ENCODE assay signal across 25 cellular contexts in genomic region chr14:74587363-74587707, GRCh38.
"Had no signal": no experiment of that assay in that cellular context is flagged by ENCODE, and none has a peak within 500 bp of the region (broad histone marks: within the 10 kb centered on the region; RNA-seq: fewer than 3 reads in every experiment).

No MANE protein-coding gene starts in this region.

- H3K9me3 ChIP-seq: MG63, SK-N-SH had no signal

- DNase-seq: activated CD4-positive, alpha-beta T cell treated with anti-CD3 and anti-CD28 coated beads for 4 hours; activated CD8-positive, alpha-beta memory T cell treated with anti-CD3 and anti-CD28 coated beads, Interleukin-2, amount 50 U/mL, for 48 hours; activated CD8-positive, alpha-beta T cell treated with anti-CD3 and anti-CD28 coated beads for 36 hours; activated effector memory CD4-positive, alpha-beta T cell treated with Interleukin-2 at 50 U/mL for 16 hours; activated naive CD4-positive, alpha-beta T cell; activated naive CD8-positive, alpha-beta T cell treated with anti-CD3 and anti-CD28 coated beads, Interleukin-2, amount 50 U/mL, for 24 hours; activated T-cell treated with anti-CD3 and anti-CD28 coated beads, Interleukin-2, amount 50 U/mL, for 1 hour; amniotic stem cell; brain microvascular endothelial cell; cerebellar nuclear complex; MG63; MV-4-11; NCI-H1092 treated with DMSO at 0.1 percent for 48 hours; NCI-H1436; NCI-H187; NCI-H2081; NCI-H446; PC-3; SK-N-SH; T-helper 1 cell had no signal

- H3K4me3 Mint-ChIP-seq: activated CD8-positive, alpha-beta T cell treated with anti-CD3 and anti-CD28 coated beads for 36 hours; activated naive CD8-positive, alpha-beta T cell treated with anti-CD3 and anti-CD28 coated beads, Interleukin-2, amount 50 U/mL, for 24 hours had no signal

- H3K36me3 ChIP-seq: cardiac muscle cell, MG63 had no signal

- H3K9ac ChIP-seq: KMS-11, SK-N-SH had no signal

- H3K27me3 ChIP-seq: brain microvascular endothelial cell, cardiac muscle cell, MG63 had no signal

- H3K27ac Mint-ChIP-seq: activated CD8-positive, alpha-beta T cell treated with anti-CD3 and anti-CD28 coated beads for 36 hours; activated naive CD8-positive, alpha-beta T cell treated with anti-CD3 and anti-CD28 coated beads, Interleukin-2, amount 50 U/mL, for 24 hours had no signal

- H3K27ac ChIP-seq: brain microvascular endothelial cell, cardiac muscle cell, KMS-11 had no signal

- ATAC-seq: activated CD4-positive, CD25-positive, alpha-beta regulatory T cell treated with anti-CD3 and anti-CD28 coated beads, Interleukin-2, amount 50 U/mL, for 24 hours; activated CD8-positive, alpha-beta T cell treated with anti-CD3 and anti-CD28 coated beads for 36 hours; activated naive CD4-positive, alpha-beta T cell treated with anti-CD3 and anti-CD28 coated beads, Interleukin-2, amount 50 U/mL, for 72 hours; activated naive CD8-positive, alpha-beta T cell treated with anti-CD3 and anti-CD28 coated beads, Interleukin-2, amount 50 U/mL, for 24 hours; PC-3 had no signal

- H3K4me3 ChIP-seq: cardiac muscle cell, MG63 had no signal

- H3K36me3 Mint-ChIP-seq: activated naive CD4-positive, alpha-beta T cell treated with anti-CD3 and anti-CD28 coated beads, Interleukin-2, amount 50 U/mL, for 72 hours had no signal

- H3K9me3 Mint-ChIP-seq: activated CD8-positive, alpha-beta T cell treated with anti-CD3 and anti-CD28 coated beads for 36 hours; activated naive CD4-positive, alpha-beta T cell treated with anti-CD3 and anti-CD28 coated beads, Interleukin-2, amount 50 U/mL, for 72 hours; activated naive CD8-positive, alpha-beta T cell treated with anti-CD3 and anti-CD28 coated beads, Interleukin-2, amount 50 U/mL, for 24 hours had no signal

- FAIRE-seq: RCC 7860 had no signal
